In genomic region chr2:201572822-201573493, GRCh38 we compare ENCODE assay signal across 23 cellular contexts.
DNase-seq lines count a peak whose midpoint lies in the region; ATAC-seq, FAIRE-seq and TF ChIP-seq lines count a peak whose summit lies in the region.
"Had no signal": no experiment of that assay in that cellular context is flagged by ENCODE, and none has a peak within 500 bp of the region (broad histone marks: within the 10 kb centered on the region; RNA-seq: fewer than 3 reads in every experiment).

No MANE protein-coding gene starts in this region.

- FAIRE-seq in RCC 7860 (lab: Jason Lieb, UNC) = no peak
- FAIRE-seq: astrocyte had no signal

- H3K36me3 Mint-ChIP-seq in T-helper 17 cell (ENCODE audit: low read depth) = no peaks in the 10 kb centered on the region

- TF ChIP-seq CTCF in spleen (IDR thresholded peaks at IDR 0.05 in 8 of 11, conservative IDR thresholded peaks at IDR 0.05 in 3 of 11) = no peak

- 77 to 85% (median 83%) methylated on average over 2 of the region's 2 CpGs for WGBS in spleen, 5 donors

- peaks cover 0 to 40% (median 11%) of the 10 kb centered on the region in 6 donors for H3K4me1 ChIP-seq in spleen
- H3K4me1 ChIP-seq: BLaER1, esophagus muscularis mucosa had no signal

- H3K4me3 Mint-ChIP-seq in T-helper 17 cell = no peak overlapping the region
- H3K4me3 Mint-ChIP-seq: nephron progenitor cell had no signal

- peaks cover 3% of the 10 kb centered on the region for H3K4me1 Mint-ChIP-seq in T-helper 17 cell
- H3K4me1 Mint-ChIP-seq: nephron progenitor cell had no signal

- H3K27ac Mint-ChIP-seq in T-helper 17 cell = no peak overlapping the region
- H3K27ac Mint-ChIP-seq: nephron progenitor cell had no signal

- H3K36me3 ChIP-seq in spleen = no peaks in the 10 kb centered on the region
- H3K36me3 ChIP-seq: BLaER1, esophagus muscularis mucosa had no signal

- H3K27me3 ChIP-seq in spleen (replicated peaks in 1 of 7) = no peaks in the 10 kb centered on the region
- H3K27me3 ChIP-seq: BLaER1, esophagus muscularis mucosa had no signal

- ATAC-seq in GM21447 (IDR thresholded peaks at IDR 0.05; ENCODE audit: unreplicated experiment) = peak; percentile 50
- ATAC-seq in T-helper 17 cell = no peak
- ATAC-seq: sciatic nerve; stimulated activated naive CD8-positive, alpha-beta T cell treated with anti-CD3 and anti-CD28 coated beads, Interleukin-15, Interleukin-2, amounts not matched to agents 100 U/mL and 50 U/mL, for 24 hours had no signal

- peaks cover 4% of the 10 kb centered on the region for H3K27me3 Mint-ChIP-seq in T-helper 17 cell

- H3K27ac ChIP-seq in spleen = peak overlapping the region in 7 of 8 donors; percentile 2 to 64 (median 38)
- H3K27ac ChIP-seq: BLaER1, esophagus muscularis mucosa, GM23248, VCaP had no signal

- TF ChIP-seq POLR2A in spleen (IDR thresholded peaks at IDR 0.05) = no peak

- H3K9me3 ChIP-seq in spleen (no peaks in the 10 kb centered on the region), T-helper 17 cell (ENCODE audit: control insufficient read depth, low read length, poor library complexity, severe bottlenecking) (no peaks in the 10 kb centered on the region)
- H3K9me3 ChIP-seq: BLaER1, esophagus muscularis mucosa had no signal

- DNase-seq in SIG-M5 treated with dmso at 0.1 percent for 504 hours (lab: John Stamatoyannopoulos, UW; ENCODE audit: unreplicated experiment) = peak; percentile 18
- DNase-seq in SIG-M5 (lab: John Stamatoyannopoulos, UW) = no peak
- DNase-seq in MV-4-11 (lab: John Stamatoyannopoulos, UW) = peak; percentile 38
- no peak for DNase-seq in spleen
- no peak for DNase-seq in RCC 7860 (ENCODE audit: low spot score)
- DNase-seq in T-helper 17 cell = no peak
- DNase-seq in middle frontal gyrus (ENCODE audit: extremely low spot score, low spot score) = no peak
- DNase-seq: activated naive CD4-positive, alpha-beta T cell treated with Interleukin-2 at 50 U/mL for 16 hours; cerebellar nuclear complex; effector memory CD4-positive, alpha-beta T cell; EL; GM23248; NCI-H1930; nephron progenitor cell; stimulated activated naive CD8-positive, alpha-beta T cell treated with anti-CD3 and anti-CD28 coated beads, Interleukin-15, Interleukin-2, amounts not matched to agents 100 U/mL and 50 U/mL, for 24 hours; T-helper 1 cell; trophoblast cell had no signal

- intact Hi-C loops in spleen (cut with DNase I; ENCODE audit: low total_unique reads) = no loop called here

- no peak overlapping the region for H3K4me3 ChIP-seq in spleen
- H3K4me3 ChIP-seq: BLaER1, esophagus muscularis mucosa, GM23248 had no signal

Comparison
In these comparisons a context has a peak if more than half of its experiments do, and no peak if none do; other contexts are left out.
1. DNase-seq: peak in SIG-M5 treated with dmso at 0.1 percent for 504 hours (single experiment) and MV-4-11 (single experiment); none in SIG-M5 (single experiment), spleen (single experiment), RCC 7860 (single experiment), T-helper 17 cell (0 of 3) and middle frontal gyrus (single experiment).